In the genomic region with DNA sequence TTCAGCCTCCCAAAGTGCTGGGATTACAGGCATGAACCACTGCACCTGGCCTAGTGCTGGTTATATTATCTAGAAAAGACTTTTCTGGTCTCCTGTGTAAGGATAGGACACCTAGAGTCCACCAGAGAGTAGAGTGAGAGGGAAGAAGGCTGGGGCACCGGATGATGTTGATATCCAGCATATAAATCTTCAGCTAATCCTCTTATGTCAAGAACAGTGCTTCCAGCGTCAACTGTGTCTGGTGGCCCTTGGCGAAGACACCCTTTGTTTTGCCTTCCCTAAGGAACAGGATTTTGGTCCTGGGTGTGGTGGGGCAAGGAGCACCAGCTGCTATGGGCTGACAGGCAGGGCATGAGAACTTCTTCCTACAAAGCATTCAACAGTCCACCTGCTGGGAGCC, we compare ENCODE assay signal across 35 cellular contexts. TPM values are rescaled to one million over a fixed set of nuclear protein-coding genes. Genes with fewer than 3 reads are reported as not detected.
"Had no signal": no experiment of that assay in that cellular context is flagged by ENCODE, and none has a peak within 500 bp of the region (broad histone marks: within the 10 kb centered on the region; RNA-seq: fewer than 3 reads in every experiment).

No MANE protein-coding gene starts in this region.

- DNase-seq: activated CD4-positive, alpha-beta memory T cell treated with anti-CD3 and anti-CD28 coated beads, Interleukin-2, amount 10 ng/mL, durations not matched to agents 7 days and 5 days; activated CD4-positive, alpha-beta T cell treated with anti-CD3 and anti-CD28 coated beads for 1 hour; activated CD4-positive, alpha-beta T cell treated with anti-CD3 and anti-CD28 coated beads for 4 hours; activated CD4-positive, alpha-beta T cell treated with anti-CD3 and anti-CD28 coated beads, Interleukin-2, amount 10 ng/mL, durations not matched to agents 7 days and 5 days; activated CD4-positive, alpha-beta T cell treated with anti-CD3 and anti-CD28 coated beads, Interleukin-2, amount 50 U/mL, for 4 hours; activated CD8-positive, alpha-beta memory T cell treated with anti-CD3 and anti-CD28 coated beads, Interleukin-2, amount 50 U/mL, for 48 hours; activated effector memory CD4-positive, alpha-beta T cell treated with Interleukin-2 at 50 U/mL for 16 hours; activated gamma-delta T cell treated with Interleukin-2 at 50 U/mL for 16 hours; activated naive CD4-positive, alpha-beta T cell treated with Interleukin-2 at 50 U/mL for 16 hours; activated naive CD8-positive, alpha-beta T cell treated with anti-CD3 and anti-CD28 coated beads for 36 hours; activated naive CD8-positive, alpha-beta T cell treated with anti-CD3 and anti-CD28 coated beads, Interleukin-2, amount 50 U/mL, for 24 hours; activated T-cell treated with anti-CD3 and anti-CD28 coated beads for 4 hours; activated T-cell treated with anti-CD3 and anti-CD28 coated beads, Interleukin-2, amount 50 U/mL, for 4 hours; adrenal gland; amygdala; body of pancreas; caudate nucleus; cortex of kidney; dermis blood vessel endothelial cell; effector CD4-positive, alpha-beta T cell; effector memory CD8-positive, alpha-beta T cell; erythroblast; foreskin keratinocyte; gastrocnemius medialis; glutamatergic neuron; heart left ventricle; T-helper 2 cell had no signal

- H3K27ac ChIP-seq: adrenal gland, body of pancreas, esophagus muscularis mucosa, foreskin keratinocyte, gastrocnemius medialis, heart left ventricle had no signal

- H3K36me3 Mint-ChIP-seq: WTC11 had no signal

- H3K4me3 Mint-ChIP-seq: activated CD4-positive, alpha-beta memory T cell treated with anti-CD3 and anti-CD28 coated beads, Interleukin-2, amount 10 ng/mL, durations not matched to agents 7 days and 5 days; activated CD4-positive, alpha-beta T cell treated with anti-CD3 and anti-CD28 coated beads, Interleukin-2, amount 10 ng/mL, durations not matched to agents 7 days and 5 days; activated naive CD4-positive, alpha-beta T cell treated with anti-CD3 and anti-CD28 coated beads, Interleukin-2, amount 50 U/mL, for 24 hours; activated naive CD8-positive, alpha-beta T cell treated with anti-CD3 and anti-CD28 coated beads for 36 hours; activated naive CD8-positive, alpha-beta T cell treated with anti-CD3 and anti-CD28 coated beads, Interleukin-2, amount 50 U/mL, for 24 hours; activated T-cell treated with anti-CD3 and anti-CD28 coated beads, Interleukin-2, amount 50 U/mL, for 4 hours; activated T-helper 17 cell treated with anti-CD3 and anti-CD28 coated beads, Interleukin-2, amount 50 U/mL, for 72 hours; effector memory CD8-positive, alpha-beta T cell; WTC11 had no signal

- H3K36me3 ChIP-seq: adrenal gland, esophagus muscularis mucosa, gastrocnemius medialis, heart left ventricle had no signal

- H3K4me1 ChIP-seq: adrenal gland, body of pancreas, foreskin keratinocyte, gastrocnemius medialis had no signal

- H3K9me3 Mint-ChIP-seq: activated CD4-positive, alpha-beta memory T cell treated with anti-CD3 and anti-CD28 coated beads, Interleukin-2, amount 10 ng/mL, durations not matched to agents 7 days and 5 days; activated naive CD4-positive, alpha-beta T cell treated with anti-CD3 and anti-CD28 coated beads, Interleukin-2, amount 50 U/mL, for 24 hours; activated naive CD8-positive, alpha-beta T cell treated with anti-CD3 and anti-CD28 coated beads, Interleukin-2, amount 50 U/mL, for 24 hours; activated T-cell treated with anti-CD3 and anti-CD28 coated beads, Interleukin-2, amount 50 U/mL, for 4 hours; activated T-helper 17 cell treated with anti-CD3 and anti-CD28 coated beads, Interleukin-2, amount 50 U/mL, for 72 hours; effector memory CD8-positive, alpha-beta T cell had no signal

- H3K4me3 ChIP-seq: adrenal gland, body of pancreas, esophagus muscularis mucosa, gastrocnemius medialis, heart left ventricle had no signal

- H3K27me3 ChIP-seq: body of pancreas, gastrocnemius medialis, heart left ventricle had no signal

- H3K27me3 Mint-ChIP-seq: activated CD4-positive, alpha-beta memory T cell treated with anti-CD3 and anti-CD28 coated beads, Interleukin-2, amount 10 ng/mL, durations not matched to agents 7 days and 5 days; activated CD4-positive, alpha-beta T cell treated with anti-CD3 and anti-CD28 coated beads, Interleukin-2, amount 10 ng/mL, durations not matched to agents 7 days and 5 days; activated naive CD4-positive, alpha-beta T cell treated with anti-CD3 and anti-CD28 coated beads, Interleukin-2, amount 50 U/mL, for 24 hours; activated naive CD8-positive, alpha-beta T cell treated with anti-CD3 and anti-CD28 coated beads for 36 hours; activated naive CD8-positive, alpha-beta T cell treated with anti-CD3 and anti-CD28 coated beads, Interleukin-2, amount 50 U/mL, for 24 hours; activated T-helper 17 cell treated with anti-CD3 and anti-CD28 coated beads, Interleukin-2, amount 50 U/mL, for 72 hours had no signal

- H3K9me3 ChIP-seq: adrenal gland, body of pancreas, esophagus muscularis mucosa, gastrocnemius medialis, heart left ventricle had no signal

- ATAC-seq: activated naive CD8-positive, alpha-beta T cell treated with anti-CD3 and anti-CD28 coated beads, Interleukin-2, amount 50 U/mL, for 24 hours; activated T-cell treated with anti-CD3 and anti-CD28 coated beads, Interleukin-2, amount 50 U/mL, for 4 hours; activated T-helper 17 cell treated with anti-CD3 and anti-CD28 coated beads, Interleukin-2, amount 50 U/mL, for 72 hours; body of pancreas; effector memory CD8-positive, alpha-beta T cell; foreskin keratinocyte; gastrocnemius medialis; heart left ventricle; WTC11 had no signal

- FAIRE-seq: colon had no signal

- H3K27ac Mint-ChIP-seq: activated CD4-positive, alpha-beta memory T cell treated with anti-CD3 and anti-CD28 coated beads, Interleukin-2, amount 10 ng/mL, durations not matched to agents 7 days and 5 days; activated naive CD4-positive, alpha-beta T cell treated with anti-CD3 and anti-CD28 coated beads, Interleukin-2, amount 50 U/mL, for 24 hours; activated naive CD8-positive, alpha-beta T cell treated with anti-CD3 and anti-CD28 coated beads for 36 hours; activated naive CD8-positive, alpha-beta T cell treated with anti-CD3 and anti-CD28 coated beads, Interleukin-2, amount 50 U/mL, for 24 hours; effector memory CD8-positive, alpha-beta T cell; WTC11 had no signal

RNA-seq across cellular contexts. Expression of a gene that starts 16.3 kb away (rescaled TPM):
- total RNA-seq: dermis blood vessel endothelial cell, foreskin keratinocyte had no signal
- polyA plus RNA-seq: foreskin keratinocyte had no signal

RNA-seq across cellular contexts. Expression of a gene that starts 53.4 kb away (rescaled TPM):
- total RNA-seq: activated CD4-positive, alpha-beta memory T cell treated with anti-CD3 and anti-CD28 coated beads, Interleukin-2, amount 10 ng/mL, durations not matched to agents 7 days and 5 days; activated CD4-positive, alpha-beta T cell treated with anti-CD3 and anti-CD28 coated beads, Interleukin-2, amount 10 ng/mL, durations not matched to agents 7 days and 5 days; activated naive CD8-positive, alpha-beta T cell treated with anti-CD3 and anti-CD28 coated beads for 36 hours; activated T-cell treated with anti-CD3 and anti-CD28 coated beads, Interleukin-2, amount 50 U/mL, for 4 hours; activated T-helper 17 cell treated with anti-CD3 and anti-CD28 coated beads, Interleukin-2, amount 50 U/mL, for 72 hours; chondrocyte; dermis blood vessel endothelial cell; foreskin keratinocyte; T-helper 1 cell treated with Interleukin-12 subunit alpha and Interleukin-12 subunit beta and Interleukin-4 antibody, amounts not matched to agents 30 ng/mL and 1 ng/mL, for 36 hours had no signal
- polyA plus RNA-seq: aorta, foreskin keratinocyte had no signal
